ENCODE assay signal across 8 cellular contexts in genomic region chr5:13578311-13579039, GRCh38.
DNase-seq lines count a peak whose midpoint lies in the region; ATAC-seq, FAIRE-seq and TF ChIP-seq lines count a peak whose summit lies in the region.
"Not testable (repeated sequence)": the region's sequence is repeated elsewhere in the genome, so short reads cannot be mapped to it uniquely, and the experiment has no call there.

No MANE protein-coding gene starts in this region.

- intact Hi-C loops in right cardiac atrium (cut with DNase I); kidney (cut with DNase I); lower lobe of right lung (cut with DNase I); testis (cut with DNase I; ENCODE audit: low total_unique reads): not testable (repeated sequence)

- not testable (repeated sequence) for H3K27ac ChIP-seq in GM23338 (ENCODE audit: low read depth); H1 (ENCODE audit: low read depth, low read length); right cardiac atrium (ENCODE audit: low read length); kidney (ENCODE audit: low read depth in 2 of 2, low read length in 2 of 2); lower lobe of right lung; testis

- not testable (repeated sequence) for H4K5ac ChIP-seq in H1 (ENCODE audit: insufficient read length, low read depth, low read length)

- not testable (repeated sequence) for H3K4me2 ChIP-seq in GM23338; H1 (ENCODE audit: insufficient read depth in 1 of 2, low read depth in 2 of 2, low read length in 2 of 2)

- DNase-seq in Daoy (ENCODE audit: low read depth), result peak; percentile 12
- DNase-seq in ELF-1 (ENCODE audit: low read depth, low spot score), result peak; percentile 30
- DNase-seq in GM23338 (ENCODE audit: low spot score); H1 (ENCODE audit: low read depth in 1 of 2, low spot score in 2 of 2): not testable (repeated sequence)
- peak in 2 of 3 donors; percentile 31 to 37 for DNase-seq in right cardiac atrium
- peak; percentile 61 for DNase-seq in kidney
- DNase-seq in lower lobe of right lung, result peak; percentile 28
- peak; percentile 24 for DNase-seq in testis

- H3K18ac ChIP-seq in H1 (ENCODE audit: extremely low read depth, low read length), result not testable (repeated sequence)

- FAIRE-seq in H1 (lab: Jason Lieb, UNC); kidney (lab: Jason Lieb, UNC): not testable (repeated sequence)

- TF ChIP-seq POLR2A in H1 (IDR thresholded peaks at IDR 0.05; ENCODE audit: control extremely low read depth in 1 of 2, low read depth in 2 of 2, low read length in 2 of 2); testis (IDR thresholded peaks at IDR 0.05): not testable (repeated sequence)

- H3K4me3 Mint-ChIP-seq in GM23338, result not testable (repeated sequence)

- TF ChIP-seq EP300 in H1 (IDR thresholded peaks at IDR 0.05; ENCODE audit: borderline replicate concordance in 1 of 2, low read depth in 2 of 2, low read length in 2 of 2), result not testable (repeated sequence)

- not testable (repeated sequence) for H3K27me3 Mint-ChIP-seq in GM23338 (ENCODE audit: insufficient read depth, low read depth, poor library complexity)

- H3K9ac ChIP-seq in H1 (replicated peaks in 1 of 4; ENCODE audit: extremely low read depth in 1 of 4, low read depth in 3 of 4, low read length in 3 of 4); kidney (ENCODE audit: low read length in 2 of 2): not testable (repeated sequence)

- H2BK5ac ChIP-seq in H1 (ENCODE audit: low read depth, low read length), result not testable (repeated sequence)

- POLR2A ChIA-PET in H1 (lab: Charles Lee; ENCODE audit: partially characterized antibody), result not testable (repeated sequence)

- not testable (repeated sequence) for H3F3A ChIP-seq in GM23338 (replicated peaks; ENCODE audit: low read depth)

- H2AFZ ChIP-seq in GM23338; H1 (ENCODE audit: low read length): not testable (repeated sequence)

- H3K4ac ChIP-seq in H1 (replicated peaks; ENCODE audit: insufficient read length, low read depth, low read length), result not testable (repeated sequence)

- not testable (repeated sequence) for H3K23ac ChIP-seq in H1 (ENCODE audit: insufficient read length)

- not testable (repeated sequence) for ATAC-seq in GM23338, right cardiac atrium, lower lobe of right lung

- not testable (repeated sequence) for H3K79me2 ChIP-seq in GM23338 (replicated peaks; ENCODE audit: insufficient read depth); H1 (ENCODE audit: control insufficient read depth in 1 of 2, insufficient read depth in 2 of 2, low read length in 2 of 2)

- not testable (repeated sequence) for H3K9me3 Mint-ChIP-seq in GM23338

- H4K20me1 ChIP-seq in GM23338 (replicated peaks; ENCODE audit: insufficient read depth); H1 (replicated peaks in 1 of 2; ENCODE audit: control insufficient read depth in 1 of 2, insufficient read depth in 2 of 2, low read length in 2 of 2): not testable (repeated sequence)

- TF ChIP-seq CTCF in GM23338 (conservative IDR thresholded peaks at IDR 0.05; ENCODE audit: low read depth in 2 of 2); H1 (IDR thresholded peaks at IDR 0.05; ENCODE audit: control extremely low read depth in 1 of 3, insufficient read depth in 1 of 3, low read depth in 1 of 3, low read length in 3 of 3); kidney (IDR thresholded peaks at IDR 0.05; ENCODE audit: borderline replicate concordance, extremely low read depth, insufficient read depth); lower lobe of right lung (IDR thresholded peaks at IDR 0.05); testis (IDR thresholded peaks at IDR 0.05): not testable (repeated sequence)

- H3K9me2 ChIP-seq in GM23338 (ENCODE audit: insufficient read depth), result not testable (repeated sequence)

- not testable (repeated sequence) for H2AK5ac ChIP-seq in H1 (ENCODE audit: low read depth, low read length)

- not testable (repeated sequence) for H3K9me3 ChIP-seq in H1 (ENCODE audit: insufficient read depth in 2 of 2, low read depth in 1 of 2, low read length in 1 of 2); right cardiac atrium (ENCODE audit: control insufficient read depth, low read length); kidney (ENCODE audit: control insufficient read depth in 1 of 2, low read length in 2 of 2); lower lobe of right lung; testis

- not testable (repeated sequence) for H3K27ac Mint-ChIP-seq in GM23338

- H4K91ac ChIP-seq in H1 (replicated peaks; ENCODE audit: insufficient read length, low read length), result not testable (repeated sequence)

- H4K8ac ChIP-seq in H1 (ENCODE audit: extremely low read depth, insufficient read depth, low read length), result not testable (repeated sequence)

- H3K4me1 ChIP-seq in GM23338 (ENCODE audit: insufficient read depth); H1 (replicated peaks in 1 of 4; ENCODE audit: control insufficient read depth in 3 of 4, insufficient read depth in 4 of 4, low read length in 3 of 4); right cardiac atrium (ENCODE audit: control insufficient read depth, insufficient read depth, low read length); kidney (ENCODE audit: control insufficient read depth in 1 of 2, insufficient read depth in 1 of 2, low read depth in 1 of 2, low read length in 2 of 2); lower lobe of right lung; testis: not testable (repeated sequence)

- H2BK120ac ChIP-seq in H1 (replicated peaks; ENCODE audit: low read depth, low read length), result not testable (repeated sequence)

- H3K4me3 ChIP-seq in GM23338; H1 (ENCODE audit: extremely low read depth in 1 of 4, insufficient read depth in 2 of 4, low read depth in 3 of 4, low read length in 4 of 4); right cardiac atrium (ENCODE audit: low read length); lower lobe of right lung: not testable (repeated sequence)
- H3K4me3 ChIP-seq in kidney (ENCODE audit: low read length in 2 of 2), result peak overlapping the region in 1 of 2 donors; percentile 38
- H3K4me3 ChIP-seq in testis, result peak overlapping the region; percentile 34 to 52

- H2BK20ac ChIP-seq in H1 (ENCODE audit: low read length), result not testable (repeated sequence)

- not testable (repeated sequence) for H2BK12ac ChIP-seq in H1 (ENCODE audit: low read depth, low read length)

- H3K56ac ChIP-seq in H1 (replicated peaks; ENCODE audit: insufficient read length, low read depth, low read length), result not testable (repeated sequence)

- H3K79me1 ChIP-seq in H1 (ENCODE audit: low read depth, low read length), result not testable (repeated sequence)

- not testable (repeated sequence) for H2BK15ac ChIP-seq in H1 (ENCODE audit: low read length)

- H3K23me2 ChIP-seq in H1 (ENCODE audit: low read depth, low read length), result not testable (repeated sequence)

- not testable (repeated sequence) for H3K4me1 Mint-ChIP-seq in GM23338

- 98% methylated on average over 18 of the region's 48 CpGs; no CpG with 5 or more reads in 1 of the 2 experiments for WGBS in H1 (ENCODE audit: extremely low coverage in 1 of 2, insufficient coverage in 1 of 2, insufficient read length in 1 of 2, insufficient replicate concordance in 2 of 2, low coverage in 1 of 2, low lambda C conversion rate in 2 of 2, missing lambda C conversion rate in 1 of 2), 2 experiments
- 68% methylated on average over 48 of the region's 48 CpGs for WGBS in right cardiac atrium
- 61 to 75% methylated on average over 32 to 48 of the region's 48 CpGs for WGBS in testis, 2 donors

- H3K36me3 ChIP-seq in GM23338 (ENCODE audit: insufficient read depth); H1 (ENCODE audit: control insufficient read depth in 2 of 4, insufficient read depth in 4 of 4, low read length in 3 of 4); kidney (ENCODE audit: control insufficient read depth in 1 of 2, insufficient read depth in 2 of 2, low read length in 2 of 2); lower lobe of right lung; testis (ENCODE audit: low read depth, missing control alignments): not testable (repeated sequence)

- not testable (repeated sequence) for TF ChIP-seq RAD21 in H1 (IDR thresholded peaks at IDR 0.05 in 1 of 2, conservative IDR thresholded peaks at IDR 0.05 in 1 of 2; ENCODE audit: low read depth in 2 of 2, low read length in 2 of 2)

- not testable (repeated sequence) for H3K27me3 ChIP-seq in GM23338 (ENCODE audit: insufficient read depth); H1 (replicated peaks in 1 of 4; ENCODE audit: control insufficient read depth in 3 of 4, extremely low read depth in 1 of 4, insufficient read depth in 3 of 4, low read length in 3 of 4); right cardiac atrium (ENCODE audit: control insufficient read depth, insufficient read depth); lower lobe of right lung (ENCODE audit: low read depth); testis

- H3K36me3 Mint-ChIP-seq in GM23338 (ENCODE audit: low read depth), result not testable (repeated sequence)

- not testable (repeated sequence) for H3K14ac ChIP-seq in H1 (ENCODE audit: insufficient read length)

- CTCF ChIA-PET in H1 (lab: Charles Lee; ENCODE audit: partially characterized antibody), result interaction anchor here (1.9 kb wide), 1 partner anchor 34 kb away, joined by 4 read pairs; no protein-coding TSS in a partner anchor

TF ChIP-seq in H1, 55 proteins besides CTCF, POLR2A, EP300 and RAD21:
- TF ChIP-seq, protein P1, sequence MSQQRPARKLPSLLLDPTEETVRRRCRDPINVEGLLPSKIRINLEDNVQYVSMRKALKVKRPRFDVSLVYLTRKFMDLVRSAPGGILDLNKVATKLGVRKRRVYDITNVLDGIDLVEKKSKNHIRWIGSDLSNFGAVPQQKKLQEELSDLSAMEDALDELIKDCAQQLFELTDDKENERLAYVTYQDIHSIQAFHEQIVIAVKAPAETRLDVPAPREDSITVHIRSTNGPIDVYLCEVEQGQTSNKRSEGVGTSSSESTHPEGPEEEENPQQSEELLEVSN (IDR thresholded peaks at IDR 0.05), result peak; percentile 29; the same call in 1 of the 2 replicates
